ENCODE assay signal across 10 cellular contexts in genomic region chr4:3436798-3437581, GRCh38. TPM values are rescaled to one million over a fixed set of nuclear protein-coding genes. Genes with fewer than 3 reads are reported as not detected.
DNase-seq lines count a peak whose midpoint lies in the region; TF ChIP-seq lines count a peak whose summit lies in the region.
"Had no signal": no experiment of that assay in that cellular context is flagged by ENCODE, and none has a peak within 500 bp of the region (broad histone marks: within the 10 kb centered on the region; RNA-seq: fewer than 3 reads in every experiment).

No MANE protein-coding gene starts in this region.

- H3K27ac ChIP-seq in smooth muscle cell (ENCODE audit: low read depth): peak overlapping the region; percentile 48

- H3K9me3 ChIP-seq in smooth muscle cell (replicated peaks; ENCODE audit: low read depth): no peaks in the 10 kb centered on the region
- H3K9me3 ChIP-seq in Caco-2: no peaks in the 10 kb centered on the region

- H3K9me3 Mint-ChIP-seq in CD14-positive monocyte: peaks cover 0 to 2% (median 0%) of the 10 kb centered on the region in 7 donors
- H3K9me3 Mint-ChIP-seq in Caco-2 (ENCODE audit: unreplicated experiment): no peaks in the 10 kb centered on the region

- H3K36me3 Mint-ChIP-seq in CD14-positive monocyte (no peaks in the 10 kb centered on the region), Caco-2 (ENCODE audit: insufficient read depth, unreplicated experiment) (no peaks in the 10 kb centered on the region)

- CTCF ChIA-PET in Caco-2 (lab: Charles Lee): no interaction called here

- H3K4me3 Mint-ChIP-seq in CD14-positive monocyte: no peak overlapping the region
- H3K4me3 Mint-ChIP-seq in Caco-2 (ENCODE audit: unreplicated experiment): no peak overlapping the region

- POLR2A ChIA-PET in Caco-2 (lab: Charles Lee): no interaction called here

- H3K4me2 ChIP-seq in smooth muscle cell: peak overlapping the region; percentile 35

- H3K27ac Mint-ChIP-seq in CD14-positive monocyte (no peak overlapping the region), Caco-2 (ENCODE audit: unreplicated experiment) (no peak overlapping the region)

- DNase-seq in NCI-H2107 treated with DMSO at 0.1 percent for 48 hours (lab: John Stamatoyannopoulos, UW; ENCODE audit: unreplicated experiment) (peak; percentile 14), NCI-H2107 (lab: John Stamatoyannopoulos, UW) (no peak), NCI-H526 (lab: John Stamatoyannopoulos, UW) (peak; percentile 42 to 84), epithelial cell of esophagus (ENCODE audit: low read depth) (peak; percentile 98), smooth muscle cell (lab: John Stamatoyannopoulos, UW; ENCODE audit: unreplicated experiment) (no peak), CD14-positive monocyte (ENCODE audit: low spot score) (no peak), NAMALWA (ENCODE audit: low spot score) (no peak), Caco-2 (no peak)

- H4K20me1 ChIP-seq in smooth muscle cell (ENCODE audit: low read depth): no peaks in the 10 kb centered on the region

- H3K9ac ChIP-seq in smooth muscle cell (ENCODE audit: low read depth): no peak overlapping the region

- no peaks in the 10 kb centered on the region for H3K36me3 ChIP-seq in smooth muscle cell (ENCODE audit: low read depth)
- no peaks in the 10 kb centered on the region for H3K36me3 ChIP-seq in Caco-2 (ENCODE audit: control insufficient read depth, insufficient read depth, low read length)

- intact Hi-C loops in CD14-positive monocyte (cut with micrococcal nuclease) (no loop called here), Caco-2 (cut with micrococcal nuclease; ENCODE audit: unreplicated experiment) (no loop called here)

- no peaks in the 10 kb centered on the region for H3K4me1 ChIP-seq in smooth muscle cell (ENCODE audit: low read depth)
- H3K4me1 ChIP-seq in Caco-2: peaks cover 5% of the 10 kb centered on the region

- TF ChIP-seq CTCF in epithelial cell of esophagus (IDR thresholded peaks at IDR 0.05; ENCODE audit: insufficient read depth, low read depth, low read length, missing control alignments): no peak
- no peak for TF ChIP-seq CTCF in smooth muscle cell (IDR thresholded peaks at IDR 0.05; ENCODE audit: borderline replicate concordance, insufficient read depth, poor library complexity, severe bottlenecking)
- TF ChIP-seq CTCF in CD14-positive monocyte (IDR thresholded peaks at IDR 0.05): no peak
- no peak for TF ChIP-seq CTCF in Caco-2 (IDR thresholded peaks at IDR 0.05; ENCODE audit: insufficient read depth in 1 of 2, low read depth in 1 of 2, low read length in 1 of 2, severe bottlenecking in 1 of 2, unreplicated experiment in 1 of 2)

- H3K27me3 Mint-ChIP-seq in CD14-positive monocyte (ENCODE audit: low read depth in 3 of 3) (peaks cover 0 to 1% (median 0%) of the 10 kb centered on the region in 3 donors), Caco-2 (ENCODE audit: insufficient read depth, unreplicated experiment) (no peaks in the 10 kb centered on the region)

- BruUV-seq in Caco-2 (replicated peaks; lab: Mats Ljungman, UMichigan): no TSS peak

- H3K79me2 ChIP-seq in smooth muscle cell (ENCODE audit: low read depth): no peaks in the 10 kb centered on the region

- H3K4me1 Mint-ChIP-seq in CD14-positive monocyte: peaks cover 12% of the 10 kb centered on the region
- no peaks in the 10 kb centered on the region for H3K4me1 Mint-ChIP-seq in Caco-2 (ENCODE audit: low read depth, unreplicated experiment)

- 86% methylated on average over 19 of the region's 19 CpGs for WGBS in smooth muscle cell (ENCODE audit: low lambda C conversion rate)

- no peak overlapping the region for H3K4me3 ChIP-seq in epithelial cell of esophagus (ENCODE audit: low read length)
- no peak overlapping the region for H3K4me3 ChIP-seq in smooth muscle cell
- no peak overlapping the region for H3K4me3 ChIP-seq in Caco-2 (ENCODE audit: low read depth, low read length)
- H3K4me3 ChIP-seq: K562 had no signal

- H2AFZ ChIP-seq in smooth muscle cell (ENCODE audit: low read depth): no peak overlapping the region

- H3K27me3 ChIP-seq in smooth muscle cell (ENCODE audit: low read depth) (no peaks in the 10 kb centered on the region), Caco-2 (replicated peaks; ENCODE audit: control insufficient read depth, insufficient read depth, low read length) (no peaks in the 10 kb centered on the region)

- no peaks in the 10 kb centered on the region for H3F3A ChIP-seq in smooth muscle cell (ENCODE audit: low read depth)

RNA-seq across cellular contexts. Expression of gene HGFAC, which starts 4.8 kb away (rescaled TPM):
- total RNA-seq in smooth muscle cell (0.27 and 0.58 TPM in 2 replicates), Caco-2 (2022) (0.48 and 0.79 TPM in 2 replicates)
- polyA plus RNA-seq in smooth muscle cell (not detected in 2 replicates), CD14-positive monocyte (not detected)
- total RNA-seq: K562 had no signal
- polyA plus RNA-seq: AG04450 had no signal

RNA-seq across cellular contexts. Expression of gene DOK7, which starts 26.1 kb away (rescaled TPM):
- total RNA-seq in smooth muscle cell (not detected in 2 replicates), Caco-2 (2022) (0.29 TPM in 1 of 2 replicates, not detected in the other)
- polyA plus RNA-seq in smooth muscle cell (1.4 TPM in 1 of 2 replicates, not detected in the other), CD14-positive monocyte (not detected)
- total RNA-seq: K562 had no signal
- polyA plus RNA-seq: AG04450, K562 had no signal

Comparison
In these comparisons a context has a peak if more than half of its experiments do, and no peak if none do; other contexts are left out.
1. DNase-seq: peak in NCI-H2107 treated with DMSO at 0.1 percent for 48 hours (single experiment), NCI-H526 (2 of 2) and epithelial cell of esophagus (single experiment); none in NCI-H2107 (single experiment), smooth muscle cell (single experiment), CD14-positive monocyte (single experiment), NAMALWA (single experiment) and Caco-2 (0 of 2).